ENCODE assay signal across 17 cellular contexts in the genomic region with DNA sequence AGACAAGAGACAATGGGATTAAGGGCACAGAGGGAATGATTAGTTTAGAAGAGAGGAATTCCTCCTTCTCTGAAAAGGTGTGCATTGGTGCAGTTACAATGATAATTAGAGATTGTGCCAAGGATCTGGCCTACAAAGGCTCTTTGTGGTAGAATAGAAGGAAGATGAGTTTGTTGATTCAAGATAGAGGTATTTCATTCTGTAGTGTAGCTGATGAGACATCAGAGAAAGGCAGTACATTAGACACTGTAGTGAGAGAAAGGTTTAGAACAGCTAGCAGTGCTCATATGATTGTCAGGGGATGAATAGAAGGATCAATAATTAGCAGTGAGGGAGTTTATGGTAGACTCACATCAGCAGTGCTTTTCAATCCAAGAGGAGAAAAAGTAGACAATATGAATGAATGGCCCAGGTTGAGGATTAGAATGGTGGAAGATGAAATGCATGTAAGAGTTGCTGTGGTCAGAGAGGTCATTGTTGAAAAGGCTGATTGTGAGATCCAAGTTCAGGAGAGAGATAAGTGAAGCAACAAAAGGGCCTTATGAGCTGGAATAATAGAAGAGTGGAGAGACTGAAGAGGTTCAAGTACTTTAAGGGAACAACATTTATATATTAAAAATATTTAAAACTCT. TPM values are rescaled to one million over a fixed set of nuclear protein-coding genes. Genes with fewer than 3 reads are reported as not detected.
A peak's percentile ranks its signal among the peaks of the same experiment; 100 is the strongest.
DNase-seq lines count a peak whose midpoint lies in the region; ATAC-seq and TF ChIP-seq lines count a peak whose summit lies in the region.
"Had no signal": no experiment of that assay in that cellular context is flagged by ENCODE, and none has a peak within 500 bp of the region (broad histone marks: within the 10 kb centered on the region; RNA-seq: fewer than 3 reads in every experiment).

No MANE protein-coding gene starts in this region.

- H3F3A ChIP-seq in neural progenitor cell (ENCODE audit: low read depth): peaks cover 11% of the 10 kb centered on the region

- no peak overlapping the region for H4K8ac ChIP-seq in trophoblast cell (ENCODE audit: low read depth, low read length)

- no peaks in the 10 kb centered on the region for H3K79me1 ChIP-seq in trophoblast cell (ENCODE audit: low read length)

- H3K4me2 ChIP-seq in neural progenitor cell (peak overlapping the region; percentile 53), trophoblast cell (ENCODE audit: low read length) (no peak overlapping the region)

- H2BK120ac ChIP-seq in trophoblast cell (ENCODE audit: insufficient read depth, low read length, poor library complexity): no peak overlapping the region

- H3K9ac ChIP-seq in neural progenitor cell (no peak overlapping the region), trophoblast cell (ENCODE audit: low read length) (no peak overlapping the region)

- in situ Hi-C loops in astrocyte of the spinal cord (cut with HindIII; ENCODE audit: low sequenced_read_pairs): no loop called here

- peaks cover 19% of the 10 kb centered on the region for H3K4me1 Mint-ChIP-seq in neural progenitor cell
- H3K4me1 Mint-ChIP-seq in stimulated activated naive CD8-positive, alpha-beta T cell treated with anti-CD3 and anti-CD28 coated beads, Interleukin-15, amount 100 ng/mL, for 72 hours: peaks cover 24% of the 10 kb centered on the region
- H3K4me1 Mint-ChIP-seq in naive thymus-derived CD8-positive, alpha-beta T cell: peaks cover 8 to 25% (median 17%) of the 10 kb centered on the region in 4 donors
- H3K4me1 Mint-ChIP-seq: B cell had no signal

- H3K4me3 ChIP-seq in astrocyte of the spinal cord (ENCODE audit: low read depth, low read length) (no peak overlapping the region), neural progenitor cell (no peak overlapping the region), trophoblast cell (ENCODE audit: low read depth, low read length) (no peak overlapping the region)
- H3K4me3 ChIP-seq: gastroesophageal sphincter, HAP-1, lung had no signal

- no peaks in the 10 kb centered on the region for H4K20me1 ChIP-seq in neural progenitor cell (ENCODE audit: low read depth)

- H3K27ac ChIP-seq in KOPT-K1 (ENCODE audit: low read depth, low read length, poor library complexity, severe bottlenecking) (peak overlapping the region; percentile 51), neural progenitor cell (no peak overlapping the region), trophoblast cell (ENCODE audit: low read depth, low read length) (no peak overlapping the region)
- H3K27ac ChIP-seq: gastroesophageal sphincter had no signal

- ATAC-seq in GM18867 (IDR thresholded peaks at IDR 0.05; ENCODE audit: unreplicated experiment): peak; percentile 31
- no peak for ATAC-seq in stimulated activated naive CD8-positive, alpha-beta T cell treated with anti-CD3 and anti-CD28 coated beads, Interleukin-15, amount 100 ng/mL, for 72 hours
- ATAC-seq in naive thymus-derived CD8-positive, alpha-beta T cell: no peak
- ATAC-seq: gastroesophageal sphincter, sciatic nerve had no signal

- H3K23ac ChIP-seq in trophoblast cell (ENCODE audit: low read length): no peak overlapping the region

- POLR2A ChIA-PET in naive thymus-derived CD8-positive, alpha-beta T cell (lab: Charles Lee): no interaction called here

- H3K9me3 ChIP-seq in KOPT-K1 (ENCODE audit: insufficient read depth, low read length, poor library complexity, severe bottlenecking) (no peaks in the 10 kb centered on the region), neural progenitor cell (ENCODE audit: low read depth) (no peaks in the 10 kb centered on the region), trophoblast cell (ENCODE audit: insufficient read depth, low read depth, low read length) (no peaks in the 10 kb centered on the region)
- H3K9me3 ChIP-seq: gastroesophageal sphincter had no signal

- H2BK12ac ChIP-seq in trophoblast cell (ENCODE audit: low read length): no peak overlapping the region

- no peaks in the 10 kb centered on the region for H3K9me3 Mint-ChIP-seq in neural progenitor cell
- no peaks in the 10 kb centered on the region for H3K9me3 Mint-ChIP-seq in stimulated activated naive CD8-positive, alpha-beta T cell treated with anti-CD3 and anti-CD28 coated beads, Interleukin-15, amount 100 ng/mL, for 72 hours
- no peaks in the 10 kb centered on the region for H3K9me3 Mint-ChIP-seq in naive thymus-derived CD8-positive, alpha-beta T cell
- H3K9me3 Mint-ChIP-seq: IgD-negative memory B cell, type B pancreatic cell had no signal

- no peak overlapping the region for H3K4me3 Mint-ChIP-seq in neural progenitor cell
- H3K4me3 Mint-ChIP-seq in stimulated activated naive CD8-positive, alpha-beta T cell treated with anti-CD3 and anti-CD28 coated beads, Interleukin-15, amount 100 ng/mL, for 72 hours: no peak overlapping the region
- H3K4me3 Mint-ChIP-seq in naive thymus-derived CD8-positive, alpha-beta T cell: no peak overlapping the region
- H3K4me3 Mint-ChIP-seq: B cell, IgD-negative memory B cell, type B pancreatic cell had no signal

- no peaks in the 10 kb centered on the region for H3K27me3 ChIP-seq in neural progenitor cell
- H3K27me3 ChIP-seq in trophoblast cell (ENCODE audit: insufficient read depth, low read length): no peaks in the 10 kb centered on the region
- H3K27me3 ChIP-seq: gastroesophageal sphincter had no signal

- DNase-seq in astrocyte of the spinal cord (ENCODE audit: low read depth, low spot score) (peak; percentile 16), neural progenitor cell (ENCODE audit: low spot score) (peak; percentile 17), trophoblast cell (no peak)
- no peak for DNase-seq in activated CD4-positive, alpha-beta T cell treated with anti-CD3 and anti-CD28 coated beads, Interleukin-2, amount 50 U/mL, for 48 hours
- no peak for DNase-seq in stimulated activated naive CD8-positive, alpha-beta T cell treated with anti-CD3 and anti-CD28 coated beads, Interleukin-15, amount 100 ng/mL, for 72 hours
- DNase-seq in naive thymus-derived CD8-positive, alpha-beta T cell: no peak
- DNase-seq: activated naive CD4-positive, alpha-beta T cell; stimulated activated CD4-positive, alpha-beta T cell treated with anti-CD3 and anti-CD28 coated beads, Interleukin-4, amount 100 ng/mL, for 24 hours had no signal

- H2AFZ ChIP-seq in neural progenitor cell (replicated peaks): no peak overlapping the region
- no peak overlapping the region for H2AFZ ChIP-seq in trophoblast cell (ENCODE audit: insufficient read depth, low read length, poor library complexity)

- TF ChIP-seq CTCF in astrocyte of the spinal cord (IDR thresholded peaks at IDR 0.05; ENCODE audit: low read depth, low read length) (no peak), neural progenitor cell (IDR thresholded peaks at IDR 0.05) (no peak)

- no peak overlapping the region for H3K18ac ChIP-seq in trophoblast cell (ENCODE audit: low read length)

- no peak overlapping the region for H3K14ac ChIP-seq in trophoblast cell (ENCODE audit: low read length)

- H2BK5ac ChIP-seq in trophoblast cell (ENCODE audit: low read depth, low read length, poor library complexity): no peak overlapping the region

- no peak overlapping the region for H4K12ac ChIP-seq in trophoblast cell (ENCODE audit: low read depth, low read length)

- no peak overlapping the region for H3K4ac ChIP-seq in trophoblast cell (ENCODE audit: low read depth, low read length)

- peaks cover 41% of the 10 kb centered on the region for H3K4me1 ChIP-seq in neural progenitor cell
- peaks cover 0 to 5% of the 10 kb centered on the region in 2 experiments for H3K4me1 ChIP-seq in trophoblast cell (ENCODE audit: control insufficient read depth in 1 of 2, insufficient read depth in 2 of 2, low read length in 2 of 2)

- H3K27me3 Mint-ChIP-seq in neural progenitor cell (ENCODE audit: insufficient read depth, low read depth): no peaks in the 10 kb centered on the region
- H3K27me3 Mint-ChIP-seq in stimulated activated naive CD8-positive, alpha-beta T cell treated with anti-CD3 and anti-CD28 coated beads, Interleukin-15, amount 100 ng/mL, for 72 hours: no peaks in the 10 kb centered on the region
- no peaks in the 10 kb centered on the region for H3K27me3 Mint-ChIP-seq in naive thymus-derived CD8-positive, alpha-beta T cell
- H3K27me3 Mint-ChIP-seq: B cell, IgD-negative memory B cell, type B pancreatic cell had no signal

- peaks cover 3% of the 10 kb centered on the region for H3K79me2 ChIP-seq in neural progenitor cell (ENCODE audit: low read depth)
- no peaks in the 10 kb centered on the region for H3K79me2 ChIP-seq in trophoblast cell (ENCODE audit: control insufficient read depth, insufficient read depth, low read length, poor library complexity)

- H3K36me3 ChIP-seq in KOPT-K1 (ENCODE audit: insufficient read depth, low read length): peaks cover 25% of the 10 kb centered on the region
- H3K36me3 ChIP-seq in neural progenitor cell: no peaks in the 10 kb centered on the region
- no peaks in the 10 kb centered on the region for H3K36me3 ChIP-seq in trophoblast cell (ENCODE audit: control insufficient read depth in 1 of 2, insufficient read depth in 2 of 2, low read length in 2 of 2)
- H3K36me3 ChIP-seq: gastroesophageal sphincter had no signal

- H4K91ac ChIP-seq in trophoblast cell (ENCODE audit: low read depth, low read length): no peak overlapping the region

- no peak overlapping the region for H2AK5ac ChIP-seq in trophoblast cell (ENCODE audit: low read length)

- H3K27ac Mint-ChIP-seq in neural progenitor cell: no peak overlapping the region
- H3K27ac Mint-ChIP-seq in stimulated activated naive CD8-positive, alpha-beta T cell treated with anti-CD3 and anti-CD28 coated beads, Interleukin-15, amount 100 ng/mL, for 72 hours: no peak overlapping the region
- H3K27ac Mint-ChIP-seq in naive thymus-derived CD8-positive, alpha-beta T cell: no peak overlapping the region
- H3K27ac Mint-ChIP-seq: B cell, IgD-negative memory B cell, type B pancreatic cell had no signal

- peaks cover 8% of the 10 kb centered on the region for H3K36me3 Mint-ChIP-seq in neural progenitor cell
- peaks cover 2 to 20% (median 4%) of the 10 kb centered on the region in 3 donors for H3K36me3 Mint-ChIP-seq in naive thymus-derived CD8-positive, alpha-beta T cell

RNA-seq across cellular contexts. Expression of gene SIK2, which starts 28.9 kb away (rescaled TPM):
- total RNA-seq in neural progenitor cell (ENCODE audit: low replicate concordance): 12.0 and 16.3 TPM in 2 replicates
- 10 to 100 TPM; 11.1 to 11.6 TPM for total RNA-seq in naive thymus-derived CD8-positive, alpha-beta T cell
- under 1 TPM; 0.14 to 0.33 (median 0.16) TPM for polyA plus RNA-seq in naive thymus-derived CD8-positive, alpha-beta T cell
- polyA plus RNA-seq in trophoblast cell (2013): 6.7 and 6.9 TPM in 2 replicates

Comparison
In these comparisons a context has a peak if more than half of its experiments do, and no peak if none do; other contexts are left out.
1. DNase-seq: peak in astrocyte of the spinal cord (single experiment) and neural progenitor cell (single experiment); none in activated CD4-positive, alpha-beta T cell treated with anti-CD3 and anti-CD28 coated beads, Interleukin-2, amount 50 U/mL, for 48 hours (0 of 2), stimulated activated naive CD8-positive, alpha-beta T cell treated with anti-CD3 and anti-CD28 coated beads, Interleukin-15, amount 100 ng/mL, for 72 hours (0 of 2), naive thymus-derived CD8-positive, alpha-beta T cell (0 of 10) and trophoblast cell (0 of 2).